Comparison of ENCODE assay signal across 8 cellular contexts in the genomic region with DNA sequence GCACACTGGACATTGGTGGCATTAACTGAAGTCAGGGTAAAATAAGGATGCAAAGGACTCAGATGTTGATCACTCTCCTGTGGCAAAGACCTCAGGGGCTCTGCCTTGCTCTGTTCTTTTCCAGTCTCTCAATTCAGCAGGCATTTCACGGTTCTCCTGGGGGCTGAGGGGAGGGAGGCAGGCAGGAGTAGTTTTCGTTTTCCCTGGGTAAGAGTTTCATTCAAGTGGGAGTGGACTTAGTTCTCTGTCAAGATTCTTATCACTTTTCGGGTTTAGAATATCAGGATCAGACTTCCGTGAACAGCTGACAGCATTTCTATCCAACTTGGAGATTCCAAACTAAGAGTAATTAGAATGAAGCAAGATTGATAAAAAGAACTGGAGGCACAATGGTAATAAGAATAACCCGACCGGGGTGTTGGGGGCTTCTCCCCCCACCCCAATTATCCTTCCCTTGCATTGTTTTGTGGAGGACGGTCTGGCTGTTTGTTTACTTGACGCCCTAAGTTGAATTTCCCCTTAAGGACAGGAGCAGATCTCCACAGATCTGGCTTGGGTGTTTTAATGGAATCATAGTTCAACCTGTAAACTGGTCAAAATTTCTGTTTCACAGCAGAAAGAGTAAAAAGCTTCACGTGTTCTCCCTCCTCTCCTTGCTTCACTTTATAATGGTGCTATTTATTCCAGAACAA. TPM values are rescaled to one million over a fixed set of nuclear protein-coding genes. Genes with fewer than 3 reads are reported as not detected.
DNase-seq lines count a peak whose midpoint lies in the region; ATAC-seq and TF ChIP-seq lines count a peak whose summit lies in the region.

No MANE protein-coding gene starts in this region.

- H3K27ac ChIP-seq in left ventricle myocardium inferior (replicated peaks) = peak overlapping the region; percentile 3
- H3K27ac ChIP-seq in ascending aorta = peak overlapping the region; percentile 85 to 88
- peak overlapping the region; percentile 88 to 96 for H3K27ac ChIP-seq in uterus

- H3K4me3 ChIP-seq in left ventricle myocardium inferior = peak overlapping the region; percentile 86
- H3K4me3 ChIP-seq in ascending aorta = peak overlapping the region; percentile 64 to 78
- H3K4me3 ChIP-seq in uterus = peak overlapping the region; percentile 53 to 68

- H3K9me3 ChIP-seq in left ventricle myocardium inferior (replicated peaks) (no peaks in the 10 kb centered on the region), ascending aorta (no peaks in the 10 kb centered on the region), uterus (no peaks in the 10 kb centered on the region)

- TF ChIP-seq CTCF in left ventricle myocardium inferior (IDR thresholded peaks at IDR 0.05; ENCODE audit: borderline replicate concordance) = no peak
- TF ChIP-seq CTCF in ascending aorta (IDR thresholded peaks at IDR 0.05) = no peak
- no peak for TF ChIP-seq CTCF in mesothelial cell of epicardium (IDR thresholded peaks at IDR 0.05; ENCODE audit: unreplicated experiment)
- no peak for TF ChIP-seq CTCF in uterus (IDR thresholded peaks at IDR 0.05)

- peaks cover 45% of the 10 kb centered on the region for H3K4me1 Mint-ChIP-seq in mesothelial cell of epicardium

- DNase-seq in left ventricle myocardium inferior (no peak), cardiac septum (ENCODE audit: low spot score) (no peak), ascending aorta (ENCODE audit: low spot score in 2 of 2) (no peak), mesothelial cell of epicardium (ENCODE audit: low spot score in 2 of 2, unreplicated experiment in 2 of 2) (peak in 1 of 2 experiments; percentile 32), uterus (no peak), NCI-H187 treated with DMSO at 0.1 percent for 48 hours (lab: John Stamatoyannopoulos, UW) (no peak), globus pallidus (ENCODE audit: low spot score) (no peak)

- peaks cover 55% of the 10 kb centered on the region for H3K4me1 ChIP-seq in left ventricle myocardium inferior
- H3K4me1 ChIP-seq in ascending aorta = peaks cover 0 to 19% of the 10 kb centered on the region in 2 donors
- peaks cover 0 to 12% of the 10 kb centered on the region in 2 donors for H3K4me1 ChIP-seq in uterus

- peak overlapping the region; percentile 85 for H3K4me3 Mint-ChIP-seq in mesothelial cell of epicardium

- H3K27ac Mint-ChIP-seq in mesothelial cell of epicardium = peak overlapping the region; percentile 93

- no peaks in the 10 kb centered on the region for H3K36me3 ChIP-seq in left ventricle myocardium inferior
- no peaks in the 10 kb centered on the region for H3K36me3 ChIP-seq in ascending aorta
- no peaks in the 10 kb centered on the region for H3K36me3 ChIP-seq in uterus

- no peaks in the 10 kb centered on the region for H3K9me3 Mint-ChIP-seq in mesothelial cell of epicardium

- ATAC-seq in HG02759 (IDR thresholded peaks at IDR 0.05; ENCODE audit: unreplicated experiment) = no peak

- H3K27me3 Mint-ChIP-seq in mesothelial cell of epicardium (ENCODE audit: low read depth) = peaks cover 59% of the 10 kb centered on the region

- peaks cover 23% of the 10 kb centered on the region for H3K27me3 ChIP-seq in left ventricle myocardium inferior (ENCODE audit: low read depth)
- no peaks in the 10 kb centered on the region for H3K27me3 ChIP-seq in ascending aorta
- H3K27me3 ChIP-seq in uterus = no peaks in the 10 kb centered on the region

- no peak for TF ChIP-seq POLR2A in uterus (IDR thresholded peaks at IDR 0.05)

- intact Hi-C loops in left ventricle myocardium inferior (cut with micrococcal nuclease) (no loop called here), cardiac septum (cut with DNase I) (loop anchor here (5.0 kb wide), 1 partner anchor 186 kb away; the partner anchor contains the start of genes NSL1 and TATDN3), ascending aorta (cut with DNase I) (no loop called here), uterus (cut with DNase I; ENCODE audit: low total_unique reads) (no loop called here)

- H3K36me3 Mint-ChIP-seq in mesothelial cell of epicardium = no peaks in the 10 kb centered on the region

RNA-seq across cellular contexts. Expression of gene ATF3, which starts 2.4 kb away (rescaled TPM):
- total RNA-seq in left ventricle myocardium inferior (20.0 TPM), cardiac septum (16.2 TPM), ascending aorta (79.1 TPM), mesothelial cell of epicardium (134 to 147 TPM (median 146 TPM) in 3 replicates), uterus (10 to 100 TPM in 3 of 4 donors, 1 to 10 TPM in 1; 1.8 to 42.6 (median 24.4) TPM)

Comparison
In these comparisons a context has a peak if more than half of its experiments do, and no peak if none do; other contexts are left out.
1. H3K27ac ChIP-seq: peak in every context shown above with its lines; median percentile 92 in uterus; 86 in ascending aorta; 3 in left ventricle myocardium inferior.